In the genomic region with DNA sequence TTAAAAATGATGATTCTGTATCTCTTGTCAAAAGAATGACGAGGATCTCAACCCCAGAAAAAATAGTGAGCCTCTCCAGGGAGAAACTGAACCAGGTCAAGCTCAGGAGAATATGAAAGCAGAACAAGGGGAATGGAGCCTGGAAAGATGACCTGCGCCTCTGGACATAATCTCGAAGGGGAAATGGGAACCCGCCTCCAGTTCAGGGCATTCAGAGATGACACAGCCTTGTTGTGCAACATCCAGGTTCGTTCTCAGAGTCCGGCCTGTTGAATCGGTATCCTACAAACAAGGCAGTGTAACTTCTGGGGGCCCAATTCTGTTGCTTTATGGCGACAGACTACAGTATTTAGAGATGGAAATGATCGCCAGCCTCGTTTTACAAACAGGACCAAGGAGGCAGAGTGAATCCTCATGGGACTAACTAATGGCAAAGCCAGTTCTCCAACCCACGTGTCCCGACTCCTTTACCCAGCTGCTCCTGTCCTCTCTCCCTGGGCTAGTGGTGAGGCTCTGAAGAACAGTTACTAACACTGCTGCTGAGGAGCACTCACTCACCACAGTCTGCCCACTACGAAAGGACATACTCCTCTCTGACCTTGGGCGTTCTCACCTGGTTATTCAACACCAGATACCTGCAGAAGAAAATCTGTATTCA, we compare ENCODE assay signal across 13 cellular contexts.
DNase-seq lines count a peak whose midpoint lies in the region; ATAC-seq and TF ChIP-seq lines count a peak whose summit lies in the region.
"Had no signal": no experiment of that assay in that cellular context is flagged by ENCODE, and none has a peak within 500 bp of the region (broad histone marks: within the 10 kb centered on the region; RNA-seq: fewer than 3 reads in every experiment).

No MANE protein-coding gene starts in this region.

- in situ Hi-C loops in GM23248 (cut with MboI), result no loop called here

- H3K4me1 ChIP-seq in GM23248 (ENCODE audit: insufficient read depth) (peaks cover 24% of the 10 kb centered on the region), prostate gland (replicated peaks) (no peaks in the 10 kb centered on the region), PC-3 (ENCODE audit: insufficient read depth, low read length) (peaks cover 6% of the 10 kb centered on the region)

- H3K9ac ChIP-seq in GM23248 (no peak overlapping the region), PC-3 (ENCODE audit: low read length) (no peak overlapping the region)

- H3K27ac ChIP-seq in GM23248 (peak overlapping the region; percentile 64), prostate gland (peak overlapping the region; percentile 17 to 21), PC-3 (ENCODE audit: low read length) (no peak overlapping the region)

- intact Hi-C loops in prostate gland (cut with DNase I), result no loop called here
- intact Hi-C loops in PC-3 (cut with micrococcal nuclease), result no loop called here

- H4K20me1 ChIP-seq in GM23248 (ENCODE audit: insufficient read depth) (no peaks in the 10 kb centered on the region), PC-3 (ENCODE audit: low read length) (no peaks in the 10 kb centered on the region)

- TF ChIP-seq CTCF in fibroblast of the aortic adventitia (IDR thresholded peaks at IDR 0.05; ENCODE audit: insufficient read depth, low read length), result no peak
- no peak for TF ChIP-seq CTCF in prostate gland (IDR thresholded peaks at IDR 0.05)
- no peak for TF ChIP-seq CTCF in PC-3 (conservative IDR thresholded peaks at IDR 0.05; ENCODE audit: low read depth, low read length)

- H3K9me2 ChIP-seq in GM23248 (ENCODE audit: insufficient read depth), result no peaks in the 10 kb centered on the region
- H3K9me2 ChIP-seq in PC-3 (replicated peaks; ENCODE audit: low read length), result no peaks in the 10 kb centered on the region

- H3K9me3 ChIP-seq in GM23248 (ENCODE audit: low read depth), result no peaks in the 10 kb centered on the region
- H3K9me3 ChIP-seq in prostate gland, result no peaks in the 10 kb centered on the region
- H3K9me3 ChIP-seq in PC-3 (ENCODE audit: low read length), result no peaks in the 10 kb centered on the region

- CTCF ChIA-PET in PC-3 (lab: Charles Lee), result no interaction called here

- WGBS in GM23248 (ENCODE audit: low coverage in 1 of 2, low lambda C conversion rate in 2 of 2, missing lambda C conversion rate in 2 of 2), 2 experiments, result 69 to 71% methylated on average over 14 of the region's 14 CpGs
- 72% methylated on average over 14 of the region's 14 CpGs for whole genome bisulfite sequencing in prostate gland

- H3F3A ChIP-seq in GM23248 (ENCODE audit: insufficient read depth) (peaks cover 26% of the 10 kb centered on the region), PC-3 (ENCODE audit: low read length, unreplicated experiment) (no peaks in the 10 kb centered on the region)

- no peak for ATAC-seq in PC-3
- no peak for ATAC-seq in HG02852 (IDR thresholded peaks at IDR 0.05; ENCODE audit: unreplicated experiment)
- ATAC-seq: GM12878; stimulated activated memory B cell treated with anti-CD40 and anti-IgM and Interleukin-4, amounts not matched to agents 10 μg/mL and 1 μg/mL and 100 μg/mL, for 72 hours had no signal

- H3K79me2 ChIP-seq in GM23248 (ENCODE audit: insufficient read depth), result peaks cover 55% of the 10 kb centered on the region
- H3K79me2 ChIP-seq in PC-3 (ENCODE audit: low read length), result no peaks in the 10 kb centered on the region

- no peak for TF ChIP-seq POLR2A in prostate gland (IDR thresholded peaks at IDR 0.05)

- H2AFZ ChIP-seq in GM23248 (no peak overlapping the region), PC-3 (ENCODE audit: low read length) (no peak overlapping the region)

- H3K4me3 ChIP-seq in GM23248 (no peak overlapping the region), fibroblast of the aortic adventitia (ENCODE audit: low read depth, low read length) (no peak overlapping the region), prostate gland (no peak overlapping the region), PC-3 (ENCODE audit: low read length) (no peak overlapping the region)
- H3K4me3 ChIP-seq: GM12878 had no signal

- H3K4me2 ChIP-seq in GM23248 (ENCODE audit: unreplicated experiment) (peak overlapping the region; percentile 26), PC-3 (ENCODE audit: low read length) (no peak overlapping the region)

- POLR2A ChIA-PET in PC-3 (lab: Charles Lee; ENCODE audit: unreplicated experiment), result no interaction called here

- H3K36me3 ChIP-seq in GM23248 (ENCODE audit: low read depth) (no peaks in the 10 kb centered on the region), prostate gland (no peaks in the 10 kb centered on the region), PC-3 (ENCODE audit: low read depth, low read length) (no peaks in the 10 kb centered on the region)

- DNase-seq in GM23248 (peak; percentile 74), SK-N-DZ (ENCODE audit: low spot score) (peak; percentile 80), fibroblast of the aortic adventitia (ENCODE audit: low read depth) (peak; percentile 47), prostate gland (ENCODE audit: low spot score) (no peak), inferior parietal cortex (ENCODE audit: extremely low spot score) (no peak), PC-3 (no peak)
- no peak for DNase-seq in activated effector memory CD4-positive, alpha-beta T cell treated with anti-CD3 and anti-CD28 coated beads, Interleukin-2, amount 50 U/mL, for 16 hours
- DNase-seq: activated CD4-positive, alpha-beta T cell treated with anti-CD3 and anti-CD28 coated beads, Interleukin-2, amount 50 U/mL, for 48 hours; DND-41; T-helper 2 cell had no signal

- no TSS peak for BruUV-seq in PC-3 (replicated peaks; lab: Mats Ljungman, UMichigan)

- H3K27me3 ChIP-seq in GM23248 (replicated peaks; ENCODE audit: insufficient read depth) (no peaks in the 10 kb centered on the region), prostate gland (replicated peaks; ENCODE audit: insufficient read depth) (no peaks in the 10 kb centered on the region), PC-3 (ENCODE audit: low read length) (no peaks in the 10 kb centered on the region)

Comparison
In these comparisons a context has a peak if more than half of its experiments do, and no peak if none do; other contexts are left out.
1. DNase-seq: peak in GM23248 (single experiment), SK-N-DZ (single experiment) and fibroblast of the aortic adventitia (single experiment); none in prostate gland (single experiment), inferior parietal cortex (single experiment), PC-3 (single experiment) and activated effector memory CD4-positive, alpha-beta T cell treated with anti-CD3 and anti-CD28 coated beads, Interleukin-2, amount 50 U/mL, for 16 hours (single experiment).